In the genomic region with DNA sequence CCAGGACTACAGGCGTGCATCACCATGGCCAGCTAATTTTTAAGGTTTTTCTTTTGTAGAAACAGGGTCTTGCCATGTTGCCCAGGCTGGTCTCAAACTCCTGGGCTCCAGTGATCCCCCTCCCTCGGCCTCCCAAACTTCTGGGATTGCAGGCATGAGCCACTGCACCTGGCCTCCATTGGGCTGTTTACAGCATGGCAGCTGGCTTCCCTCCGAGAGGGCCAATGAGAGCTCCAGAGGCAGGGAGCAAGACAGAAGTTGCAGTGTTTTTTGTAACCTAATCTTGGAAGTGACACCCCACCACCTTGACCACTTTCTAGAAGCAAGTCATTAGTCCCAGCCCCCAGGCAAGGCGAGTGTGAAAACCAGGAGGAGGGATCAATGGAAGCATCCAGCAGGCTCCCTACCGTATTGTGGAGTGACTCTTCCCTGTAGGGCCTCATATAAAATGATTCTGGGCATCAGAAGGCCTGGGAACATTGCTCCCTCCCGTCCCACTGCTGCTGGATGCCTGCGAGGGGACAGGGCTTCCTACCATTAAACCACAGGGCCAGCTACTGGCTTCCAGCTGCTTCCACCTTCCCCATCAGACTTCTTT, we compare ENCODE assay signal across 14 cellular contexts.
DNase-seq lines count a peak whose midpoint lies in the region; ATAC-seq and TF ChIP-seq lines count a peak whose summit lies in the region.
"Had no signal": no experiment of that assay in that cellular context is flagged by ENCODE, and none has a peak within 500 bp of the region (broad histone marks: within the 10 kb centered on the region; RNA-seq: fewer than 3 reads in every experiment).

No MANE protein-coding gene starts in this region.

- no peak for TF ChIP-seq POLR2A in right lobe of liver (IDR thresholded peaks at IDR 0.05)

- H3K4me1 Mint-ChIP-seq in activated CD8-positive, alpha-beta T cell treated with anti-CD3 and anti-CD28 coated beads, Interleukin-2, amount 10 ng/mL, durations not matched to agents 7 days and 5 days (ENCODE audit: low read depth): peaks cover 62% of the 10 kb centered on the region
- peaks cover 12% of the 10 kb centered on the region for H3K4me1 Mint-ChIP-seq in activated CD8-positive, alpha-beta T cell treated with anti-CD3 and anti-CD28 coated beads for 36 hours (ENCODE audit: low read depth)
- peaks cover 58% of the 10 kb centered on the region for H3K4me1 Mint-ChIP-seq in activated T-helper 1 cell treated with anti-CD3 and anti-CD28 coated beads, Interleukin-12 subunit alpha, Interleukin-12 subunit beta, Interleukin-2, Interleukin-4 antibody, amounts not matched to agents 30 ng/mL and 10 ng/mL and 1 ng/mL, durations not matched to agents 14 hours and 24 hours and 36 hours (ENCODE audit: low read depth)
- peaks cover 27% of the 10 kb centered on the region for H3K4me1 Mint-ChIP-seq in osteocyte (ENCODE audit: unreplicated experiment)
- H3K4me1 Mint-ChIP-seq in activated CD4-positive, alpha-beta memory T cell treated with anti-CD3 and anti-CD28 coated beads for 36 hours (ENCODE audit: low read depth): peaks cover 18% of the 10 kb centered on the region

- H3K27ac ChIP-seq in right lobe of liver: peak overlapping the region in 2 of 3 donors; percentile 41 to 72
- H3K27ac ChIP-seq: GM23248 had no signal

- no peaks in the 10 kb centered on the region for H3K36me3 ChIP-seq in right lobe of liver

- no peak for DNase-seq in activated CD8-positive, alpha-beta T cell treated with anti-CD3 and anti-CD28 coated beads, Interleukin-2, amount 10 ng/mL, durations not matched to agents 7 days and 5 days
- no peak for DNase-seq in activated CD8-positive, alpha-beta T cell treated with anti-CD3 and anti-CD28 coated beads for 36 hours
- no peak for DNase-seq in activated T-helper 1 cell treated with anti-CD3 and anti-CD28 coated beads, Interleukin-12 subunit alpha, Interleukin-12 subunit beta, Interleukin-2, Interleukin-4 antibody, amounts not matched to agents 30 ng/mL and 10 ng/mL and 1 ng/mL, durations not matched to agents 14 hours and 24 hours and 36 hours (ENCODE audit: low spot score)
- DNase-seq in right lobe of liver (no peak), osteocyte (ENCODE audit: extremely low spot score, unreplicated experiment) (peak; percentile 49), SIG-M5 (lab: John Stamatoyannopoulos, UW) (no peak)
- no peak for DNase-seq in activated CD4-positive, alpha-beta memory T cell treated with anti-CD3 and anti-CD28 coated beads for 36 hours
- DNase-seq: Caco-2; CD8-positive, alpha-beta memory T cell; GM23248 had no signal

- H3K27me3 Mint-ChIP-seq in activated CD8-positive, alpha-beta T cell treated with anti-CD3 and anti-CD28 coated beads, Interleukin-2, amount 10 ng/mL, durations not matched to agents 7 days and 5 days (ENCODE audit: low read depth): no peaks in the 10 kb centered on the region
- H3K27me3 Mint-ChIP-seq in activated CD8-positive, alpha-beta T cell treated with anti-CD3 and anti-CD28 coated beads for 36 hours: no peaks in the 10 kb centered on the region
- peaks cover 3% of the 10 kb centered on the region for H3K27me3 Mint-ChIP-seq in activated T-helper 1 cell treated with anti-CD3 and anti-CD28 coated beads, Interleukin-12 subunit alpha, Interleukin-12 subunit beta, Interleukin-2, Interleukin-4 antibody, amounts not matched to agents 30 ng/mL and 10 ng/mL and 1 ng/mL, durations not matched to agents 14 hours and 24 hours and 36 hours (ENCODE audit: insufficient read depth)
- no peaks in the 10 kb centered on the region for H3K27me3 Mint-ChIP-seq in osteocyte (ENCODE audit: unreplicated experiment)
- H3K27me3 Mint-ChIP-seq in activated CD4-positive, alpha-beta memory T cell treated with anti-CD3 and anti-CD28 coated beads for 36 hours: no peaks in the 10 kb centered on the region
- H3K27me3 Mint-ChIP-seq: B cell, IgD-negative memory B cell had no signal

- WGBS in right lobe of liver (ENCODE audit: insufficient coverage, low coverage, low lambda C conversion rate, missing lambda C conversion rate): 88% methylated on average over 4 of the region's 7 CpGs

- POLR2A ChIA-PET in activated CD8-positive, alpha-beta T cell treated with anti-CD3 and anti-CD28 coated beads, Interleukin-2, amount 10 ng/mL, durations not matched to agents 7 days and 5 days (lab: Charles Lee): interaction anchor here (0.8 kb wide), 1 partner anchor 13 kb away, joined by 5 read pairs; no protein-coding TSS in a partner anchor
- POLR2A ChIA-PET in activated CD8-positive, alpha-beta T cell treated with anti-CD3 and anti-CD28 coated beads for 36 hours (lab: Charles Lee): interaction anchor here (0.7 kb wide), 1 partner anchor 88 kb away, joined by 3 read pairs; no protein-coding TSS in a partner anchor
- POLR2A ChIA-PET in activated CD4-positive, alpha-beta memory T cell treated with anti-CD3 and anti-CD28 coated beads for 36 hours (lab: Charles Lee): no interaction called here

- peaks cover 37% of the 10 kb centered on the region for H3K36me3 Mint-ChIP-seq in activated CD8-positive, alpha-beta T cell treated with anti-CD3 and anti-CD28 coated beads, Interleukin-2, amount 10 ng/mL, durations not matched to agents 7 days and 5 days (ENCODE audit: low read depth)
- no peaks in the 10 kb centered on the region for H3K36me3 Mint-ChIP-seq in activated CD8-positive, alpha-beta T cell treated with anti-CD3 and anti-CD28 coated beads for 36 hours (ENCODE audit: low read depth)
- H3K36me3 Mint-ChIP-seq in activated T-helper 1 cell treated with anti-CD3 and anti-CD28 coated beads, Interleukin-12 subunit alpha, Interleukin-12 subunit beta, Interleukin-2, Interleukin-4 antibody, amounts not matched to agents 30 ng/mL and 10 ng/mL and 1 ng/mL, durations not matched to agents 14 hours and 24 hours and 36 hours (ENCODE audit: low read depth): peaks cover 28% of the 10 kb centered on the region
- H3K36me3 Mint-ChIP-seq in osteocyte (ENCODE audit: unreplicated experiment): no peaks in the 10 kb centered on the region
- H3K36me3 Mint-ChIP-seq in activated CD4-positive, alpha-beta memory T cell treated with anti-CD3 and anti-CD28 coated beads for 36 hours: no peaks in the 10 kb centered on the region
- H3K36me3 Mint-ChIP-seq: CD8-positive, alpha-beta memory T cell had no signal

- H3K4me1 ChIP-seq in right lobe of liver: peaks cover 0 to 47% (median 18%) of the 10 kb centered on the region in 4 donors

- CTCF ChIA-PET in activated CD8-positive, alpha-beta T cell treated with anti-CD3 and anti-CD28 coated beads, Interleukin-2, amount 10 ng/mL, durations not matched to agents 7 days and 5 days (lab: Charles Lee): interaction anchor here (0.8 to 3.0 kb wide), 4 partner anchors 10 to 211 kb away, joined by 3 to 8 read pairs (median 4); no protein-coding TSS in a partner anchor
- CTCF ChIA-PET in activated CD8-positive, alpha-beta T cell treated with anti-CD3 and anti-CD28 coated beads for 36 hours (lab: Charles Lee): interaction anchor here (2.0 kb wide), 1 partner anchor 19 kb away, joined by 5 read pairs; no protein-coding TSS in a partner anchor
- CTCF ChIA-PET in activated CD4-positive, alpha-beta memory T cell treated with anti-CD3 and anti-CD28 coated beads for 36 hours (lab: Charles Lee): no interaction called here

- no peak for ATAC-seq in activated CD8-positive, alpha-beta T cell treated with anti-CD3 and anti-CD28 coated beads, Interleukin-2, amount 10 ng/mL, durations not matched to agents 7 days and 5 days
- no peak for ATAC-seq in activated CD8-positive, alpha-beta T cell treated with anti-CD3 and anti-CD28 coated beads for 36 hours
- ATAC-seq in right lobe of liver (no peak), GM18861 (IDR thresholded peaks at IDR 0.05; ENCODE audit: unreplicated experiment) (no peak)
- ATAC-seq: HCT116 had no signal

- no peaks in the 10 kb centered on the region for H3K9me3 ChIP-seq in right lobe of liver

- intact Hi-C loops in activated CD8-positive, alpha-beta T cell treated with anti-CD3 and anti-CD28 coated beads for 36 hours (cut with micrococcal nuclease): no loop called here
- intact Hi-C loops in activated T-helper 1 cell treated with anti-CD3 and anti-CD28 coated beads, Interleukin-12 subunit alpha, Interleukin-12 subunit beta, Interleukin-2, Interleukin-4 antibody, amounts not matched to agents 30 ng/mL and 10 ng/mL and 1 ng/mL, durations not matched to agents 14 hours and 24 hours and 36 hours (cut with micrococcal nuclease): no loop called here
- intact Hi-C loops in right lobe of liver (cut with DNase I): no loop called here
- intact Hi-C loops in activated CD4-positive, alpha-beta memory T cell treated with anti-CD3 and anti-CD28 coated beads for 36 hours (cut with micrococcal nuclease): no loop called here

- peaks cover 4% of the 10 kb centered on the region for H3K9me3 Mint-ChIP-seq in activated CD8-positive, alpha-beta T cell treated with anti-CD3 and anti-CD28 coated beads, Interleukin-2, amount 10 ng/mL, durations not matched to agents 7 days and 5 days (ENCODE audit: insufficient read depth)
- no peaks in the 10 kb centered on the region for H3K9me3 Mint-ChIP-seq in activated CD8-positive, alpha-beta T cell treated with anti-CD3 and anti-CD28 coated beads for 36 hours
- peaks cover 26% of the 10 kb centered on the region for H3K9me3 Mint-ChIP-seq in activated T-helper 1 cell treated with anti-CD3 and anti-CD28 coated beads, Interleukin-12 subunit alpha, Interleukin-12 subunit beta, Interleukin-2, Interleukin-4 antibody, amounts not matched to agents 30 ng/mL and 10 ng/mL and 1 ng/mL, durations not matched to agents 14 hours and 24 hours and 36 hours
- H3K9me3 Mint-ChIP-seq in osteocyte (ENCODE audit: unreplicated experiment): no peaks in the 10 kb centered on the region
- no peaks in the 10 kb centered on the region for H3K9me3 Mint-ChIP-seq in activated CD4-positive, alpha-beta memory T cell treated with anti-CD3 and anti-CD28 coated beads for 36 hours
- H3K9me3 Mint-ChIP-seq: CD8-positive, alpha-beta memory T cell; IgD-negative memory B cell had no signal

- no peak overlapping the region for H3K4me3 ChIP-seq in right lobe of liver
- H3K4me3 ChIP-seq: GM23248 had no signal

- H3K4me3 Mint-ChIP-seq in activated CD8-positive, alpha-beta T cell treated with anti-CD3 and anti-CD28 coated beads, Interleukin-2, amount 10 ng/mL, durations not matched to agents 7 days and 5 days: no peak overlapping the region
- no peak overlapping the region for H3K4me3 Mint-ChIP-seq in activated CD8-positive, alpha-beta T cell treated with anti-CD3 and anti-CD28 coated beads for 36 hours
- no peak overlapping the region for H3K4me3 Mint-ChIP-seq in activated T-helper 1 cell treated with anti-CD3 and anti-CD28 coated beads, Interleukin-12 subunit alpha, Interleukin-12 subunit beta, Interleukin-2, Interleukin-4 antibody, amounts not matched to agents 30 ng/mL and 10 ng/mL and 1 ng/mL, durations not matched to agents 14 hours and 24 hours and 36 hours
- no peak overlapping the region for H3K4me3 Mint-ChIP-seq in osteocyte (ENCODE audit: unreplicated experiment)
- H3K4me3 Mint-ChIP-seq in activated CD4-positive, alpha-beta memory T cell treated with anti-CD3 and anti-CD28 coated beads for 36 hours: no peak overlapping the region
- H3K4me3 Mint-ChIP-seq: B cell; CD8-positive, alpha-beta memory T cell had no signal

- no peaks in the 10 kb centered on the region for H3K27me3 ChIP-seq in right lobe of liver

- H3K27ac Mint-ChIP-seq in activated CD8-positive, alpha-beta T cell treated with anti-CD3 and anti-CD28 coated beads, Interleukin-2, amount 10 ng/mL, durations not matched to agents 7 days and 5 days: peak overlapping the region; percentile 43
- no peak overlapping the region for H3K27ac Mint-ChIP-seq in activated CD8-positive, alpha-beta T cell treated with anti-CD3 and anti-CD28 coated beads for 36 hours
- H3K27ac Mint-ChIP-seq in activated T-helper 1 cell treated with anti-CD3 and anti-CD28 coated beads, Interleukin-12 subunit alpha, Interleukin-12 subunit beta, Interleukin-2, Interleukin-4 antibody, amounts not matched to agents 30 ng/mL and 10 ng/mL and 1 ng/mL, durations not matched to agents 14 hours and 24 hours and 36 hours: peak overlapping the region; percentile 54
- H3K27ac Mint-ChIP-seq in osteocyte (ENCODE audit: unreplicated experiment): no peak overlapping the region
- no peak overlapping the region for H3K27ac Mint-ChIP-seq in activated CD4-positive, alpha-beta memory T cell treated with anti-CD3 and anti-CD28 coated beads for 36 hours
- H3K27ac Mint-ChIP-seq: B cell had no signal

- TF ChIP-seq CTCF in activated CD8-positive, alpha-beta T cell treated with anti-CD3 and anti-CD28 coated beads for 36 hours (IDR thresholded peaks at IDR 0.05): no peak
- TF ChIP-seq CTCF in right lobe of liver (IDR thresholded peaks at IDR 0.05) (no peak), osteocyte (IDR thresholded peaks at IDR 0.05) (no peak)

Comparison
In these comparisons a context has a peak if more than half of its experiments do, and no peak if none do; other contexts are left out.
1. H3K27ac Mint-ChIP-seq: peak in activated CD8-positive, alpha-beta T cell treated with anti-CD3 and anti-CD28 coated beads, Interleukin-2, amount 10 ng/mL, durations not matched to agents 7 days and 5 days (single experiment) and activated T-helper 1 cell treated with anti-CD3 and anti-CD28 coated beads, Interleukin-12 subunit alpha, Interleukin-12 subunit beta, Interleukin-2, Interleukin-4 antibody, amounts not matched to agents 30 ng/mL and 10 ng/mL and 1 ng/mL, durations not matched to agents 14 hours and 24 hours and 36 hours (single experiment); none in activated CD8-positive, alpha-beta T cell treated with anti-CD3 and anti-CD28 coated beads for 36 hours (single experiment), osteocyte (single experiment) and activated CD4-positive, alpha-beta memory T cell treated with anti-CD3 and anti-CD28 coated beads for 36 hours (single experiment).